ENCODE assay signal across 23 cellular contexts in genomic region chr4:38884254-38884653, GRCh38.
"Had no signal": no experiment of that assay in that cellular context is flagged by ENCODE, and none has a peak within 500 bp of the region (broad histone marks: within the 10 kb centered on the region; RNA-seq: fewer than 3 reads in every experiment).

No MANE protein-coding gene starts in this region.

- H3K4me3 ChIP-seq: coronary artery, dorsolateral prefrontal cortex, esophagus muscularis mucosa, gastrocnemius medialis, heart right ventricle, left lung, lower lobe of right lung, mucosa of descending colon had no signal

- H3K4me1 ChIP-seq: gastrocnemius medialis had no signal

- H3K27me3 Mint-ChIP-seq: naive B cell had no signal

- H3K27me3 ChIP-seq: dorsolateral prefrontal cortex, esophagus muscularis mucosa, foreskin keratinocyte, gastrocnemius medialis, heart right ventricle, left lung had no signal

- H3K9me3 ChIP-seq: esophagus muscularis mucosa, gastrocnemius medialis, heart right ventricle, left lung, lower lobe of right lung, mucosa of descending colon had no signal

- H3K36me3 Mint-ChIP-seq: naive B cell had no signal

- DNase-seq: dermis blood vessel endothelial cell; dorsolateral prefrontal cortex; effector CD4-positive, alpha-beta T cell; effector memory CD4-positive, alpha-beta T cell; foreskin keratinocyte; gastrocnemius medialis; glutamatergic neuron; head of caudate nucleus; heart right ventricle; hippocampal formation; left cardiac atrium; left lung; left ventricle myocardium superior; lower lobe of right lung; mesenchymal stem cell; mucosa of descending colon; naive B cell had no signal

- FAIRE-seq: endothelial cell of umbilical vein, islet of Langerhans, keratinocyte had no signal

- H3K27ac Mint-ChIP-seq: mesothelial cell of epicardium, naive B cell had no signal

- ATAC-seq: foreskin keratinocyte, gastrocnemius medialis, heart right ventricle, left cardiac atrium, left lung, left ventricle myocardium superior, lower lobe of right lung, mucosa of descending colon had no signal

- H3K9me3 Mint-ChIP-seq: mesothelial cell of epicardium, naive B cell had no signal

- H3K4me3 Mint-ChIP-seq: mesothelial cell of epicardium, naive B cell had no signal

- H3K27ac ChIP-seq: coronary artery, esophagus muscularis mucosa, foreskin keratinocyte, gastrocnemius medialis, heart right ventricle, left lung, lower lobe of right lung had no signal
